8 cellular contexts compared by ENCODE assay signal in genomic region chr1:165686121-165686970, GRCh38. TPM values are rescaled to one million over a fixed set of nuclear protein-coding genes. Genes with fewer than 3 reads are reported as not detected.
DNase-seq lines count a peak whose midpoint lies in the region; ATAC-seq, FAIRE-seq and TF ChIP-seq lines count a peak whose summit lies in the region.

No MANE protein-coding gene starts in this region.

- ATAC-seq in GM18505 (IDR thresholded peaks at IDR 0.05; ENCODE audit: unreplicated experiment) (peak; percentile 63), HepG2 (peak; percentile 41; the same call in 1 of the 3 replicates), GM21737 (IDR thresholded peaks at IDR 0.05; ENCODE audit: unreplicated experiment) (no peak)

- TF ChIP-seq CTCF in H9 (conservative IDR thresholded peaks at IDR 0.05) (peak; percentile 48; the same call in 2 of the 3 replicates), OCI-LY7 (conservative IDR thresholded peaks at IDR 0.05; ENCODE audit: low read length) (peak; percentile 78), HepG2 (CRISPR knock-in tag; IDR thresholded peaks at IDR 0.05) (peak; percentile 54), PC-9 (conservative IDR thresholded peaks at IDR 0.05) (no peak)

- POLR2A ChIA-PET in OCI-LY7 (lab: Charles Lee) (interaction anchor here (0.5 to 2.2 kb wide), 13 partner anchors 12 to 142 kb away, joined by 3 to 7 read pairs (median 5); partner anchors contain the start of gene ALDH9A1), HepG2 (lab: Yijun Ruan, JAX) (interaction anchor here (1.0 to 2.1 kb wide), 2 partner anchors 12 to 56 kb away, joined by 3 to 5 read pairs; partner anchors contain the start of gene ALDH9A1), PC-9 (lab: Charles Lee; ENCODE audit: unreplicated experiment) (no interaction called here)

- H3K9me2 ChIP-seq in OCI-LY7 (ENCODE audit: insufficient read depth, low read length) (no peaks in the 10 kb centered on the region), PC-9 (ENCODE audit: insufficient read depth) (no peaks in the 10 kb centered on the region)

- H4K20me1 ChIP-seq in H9 (ENCODE audit: control insufficient read depth, insufficient read depth, insufficient read length) (no peaks in the 10 kb centered on the region), OCI-LY7 (ENCODE audit: insufficient read depth, low read length) (peaks cover 4% of the 10 kb centered on the region; the same call in 1 of the 2 replicates), HepG2 (ENCODE audit: insufficient read depth, low read length) (no peaks in the 10 kb centered on the region), PC-9 (ENCODE audit: insufficient read depth) (no peaks in the 10 kb centered on the region; the same call in 1 of the 2 replicates)

- H3K9me3 ChIP-seq in H9 (ENCODE audit: control insufficient read depth, low read depth, low read length) (no peaks in the 10 kb centered on the region), OCI-LY7 (ENCODE audit: low read length) (no peaks in the 10 kb centered on the region), HepG2 (ENCODE audit: low read length) (peaks cover 7% of the 10 kb centered on the region; the same call in 1 of the 2 replicates), PC-9 (ENCODE audit: insufficient read depth, low read depth) (no peaks in the 10 kb centered on the region)

- intact Hi-C loops in OCI-LY7 (cut with micrococcal nuclease; ENCODE audit: unreplicated experiment) (no loop called here), HepG2 (cut with micrococcal nuclease; ENCODE audit: unreplicated experiment) (no loop called here), PC-9 (cut with micrococcal nuclease; ENCODE audit: unreplicated experiment) (no loop called here)

- peaks cover 33 to 58% (median 48%) of the 10 kb centered on the region in 3 experiments for H3K36me3 Mint-ChIP-seq in H9 (ENCODE audit: insufficient read depth in 1 of 3, low read depth in 3 of 3)

- peaks cover 3% of the 10 kb centered on the region for H3K79me1 ChIP-seq in H9 (ENCODE audit: insufficient read depth, low read depth, low read length, poor library complexity, severe bottlenecking)

- H3K36me3 ChIP-seq in OCI-LY7 (ENCODE audit: insufficient read depth, low read length), result peaks cover 47% of the 10 kb centered on the region
- H3K36me3 ChIP-seq in HepG2 (replicated peaks in 1 of 2; ENCODE audit: control insufficient read depth in 1 of 2, insufficient read depth in 2 of 2, low read length in 2 of 2), result peaks cover 4 to 22% of the 10 kb centered on the region in 2 experiments
- H3K36me3 ChIP-seq in PC-9 (ENCODE audit: low read depth), result peaks cover 16% of the 10 kb centered on the region

- H3K4me3 Mint-ChIP-seq in H9, result no peak overlapping the region

- no peak overlapping the region for H3K23ac ChIP-seq in H9 (ENCODE audit: insufficient read length, low read depth, low read length)

- H2BK20ac ChIP-seq in H9 (ENCODE audit: low read depth, low read length, poor library complexity, severe bottlenecking), result no peak overlapping the region

- no peak overlapping the region for H4K8ac ChIP-seq in H9 (replicated peaks; ENCODE audit: insufficient read length, low read depth, low read length)

- H2BK5ac ChIP-seq in H9 (ENCODE audit: insufficient read length, low read length), result no peak overlapping the region

- H2BK120ac ChIP-seq in H9 (ENCODE audit: low read depth, low read length, poor library complexity, severe bottlenecking), result no peak overlapping the region

- no peak overlapping the region for H3T11ph ChIP-seq in H9 (ENCODE audit: low read length)

- DNase-seq in H9 (peak; percentile 34), OCI-LY7 (ENCODE audit: low spot score) (peak; percentile 50), HepG2 (ENCODE audit: low spot score) (no peak), SK-N-DZ (ENCODE audit: low spot score) (no peak), retina (no peak), PC-9 (no peak)

- H4K91ac ChIP-seq in H9 (ENCODE audit: insufficient read length, low read depth, low read length), result no peak overlapping the region

- H3K27ac ChIP-seq in H9 (ENCODE audit: insufficient read length, low read depth, low read length) (no peak overlapping the region), OCI-LY7 (ENCODE audit: low read depth, low read length, poor library complexity, severe bottlenecking) (peak overlapping the region; percentile 18), HepG2 (ENCODE audit: extremely low read length, insufficient read depth, low read length) (no peak overlapping the region), PC-9 (no peak overlapping the region)

- no peak overlapping the region for H2AK5ac ChIP-seq in H9 (ENCODE audit: insufficient read length, low read length)

- CTCF ChIA-PET in OCI-LY7 (lab: Charles Lee; ENCODE audit: unreplicated experiment), result interaction anchor here (0.6 to 0.7 kb wide), 2 partner anchors 11 to 88 kb away, joined by 3 read pairs; no protein-coding TSS in a partner anchor
- CTCF ChIA-PET in HepG2 (lab: Yijun Ruan, JAX; ENCODE audit: low intra/inter-chr PET ratio, low total read pairs), result no interaction called here
- CTCF ChIA-PET in PC-9 (lab: Charles Lee), result no interaction called here

- 0 out of 4 replicates have a peak, but pooled peaks cover 0 to 3% of the 10 kb centered on the region in 2 experiments for H3K4me1 Mint-ChIP-seq in H9

- no peak for TF ChIP-seq RAD21 in HepG2 (CRISPR knock-in tag; IDR thresholded peaks at IDR 0.05)

- TF ChIP-seq EP300 in HepG2 (IDR thresholded peaks at IDR 0.05; ENCODE audit: low read depth in 2 of 2, low read length in 2 of 2), result no peak
- TF ChIP-seq EP300 in HepG2 (CRISPR knock-in tag; IDR thresholded peaks at IDR 0.05; ENCODE audit: borderline replicate concordance), result no peak

- H3K4me1 ChIP-seq in H9 (ENCODE audit: insufficient read depth, low read length) (no peaks in the 10 kb centered on the region), OCI-LY7 (ENCODE audit: insufficient read depth, low read length, poor library complexity, severe bottlenecking) (peaks cover 20% of the 10 kb centered on the region), HepG2 (ENCODE audit: insufficient read depth, low read length) (peaks cover 22% of the 10 kb centered on the region), PC-9 (replicated peaks; ENCODE audit: insufficient read depth) (no peaks in the 10 kb centered on the region)

- no peak overlapping the region for H2BK15ac ChIP-seq in H9 (ENCODE audit: low read depth, low read length)

- H4K5ac ChIP-seq in H9 (ENCODE audit: insufficient read length, low read depth, low read length), result no peak overlapping the region

- H3K18ac ChIP-seq in H9 (ENCODE audit: insufficient read length, low read depth, low read length), result no peak overlapping the region

- H3K4ac ChIP-seq in H9 (ENCODE audit: low read depth, low read length), result no peak overlapping the region

- BruUV-seq in OCI-LY7 (replicated peaks; lab: Mats Ljungman, UMichigan) (no TSS peak), HepG2 (replicated peaks; lab: Mats Ljungman, UMichigan) (no TSS peak), PC-9 (replicated peaks; lab: Mats Ljungman, UMichigan) (no TSS peak)

- H3K4me3 ChIP-seq in OCI-LY7 (ENCODE audit: low read depth, low read length, poor library complexity, severe bottlenecking) (peak overlapping the region; percentile 10), HepG2 (replicated peaks in 1 of 3; ENCODE audit: insufficient read depth in 1 of 3, low read depth in 2 of 3, low read length in 3 of 3) (no peak overlapping the region), PC-9 (no peak overlapping the region)

- in situ Hi-C loops in HepG2 (cut with HindIII; ENCODE audit: extremely low pct_ligation_motif_present, low pct_unique_long_range_greater_than_20kb), result no loop called here

- H3K56ac ChIP-seq in H9 (ENCODE audit: insufficient read length, low read depth, low read length), result no peak overlapping the region

- H3K79me2 ChIP-seq in H9 (ENCODE audit: insufficient read depth, low read length) (no peaks in the 10 kb centered on the region; the same call in 1 of the 2 replicates), OCI-LY7 (ENCODE audit: insufficient read depth, low read depth, low read length) (peaks cover 35% of the 10 kb centered on the region; the same call in 1 of the 2 replicates), HepG2 (ENCODE audit: insufficient read depth, low read length) (peaks cover 3% of the 10 kb centered on the region), PC-9 (ENCODE audit: low read depth) (0 out of 2 replicates have a peak, but pooled peaks cover 17% of the 10 kb centered on the region)

- no peak overlapping the region for H3K14ac ChIP-seq in H9 (ENCODE audit: insufficient read depth, low read length)

- H3K4me2 ChIP-seq in H9 (ENCODE audit: insufficient read depth, insufficient read length, low read length), result no peak overlapping the region
- H3K4me2 ChIP-seq in OCI-LY7 (ENCODE audit: low read length), result peak overlapping the region; percentile 51
- H3K4me2 ChIP-seq in HepG2 (ENCODE audit: low read depth, low read length), result no peak overlapping the region
- H3K4me2 ChIP-seq in PC-9, result no peak overlapping the region

- WGBS in H9 (ENCODE audit: extremely low coverage, insufficient read length, low lambda C conversion rate), result no CpG with 5 or more reads among the region's 6 CpGs
- WGBS in HepG2 (ENCODE audit: low lambda C conversion rate), result 84% methylated on average over 6 of the region's 6 CpGs

- H2AFZ ChIP-seq in H9 (ENCODE audit: low read length), result no peak overlapping the region
- peak overlapping the region; percentile 1; the same call in 1 of the 2 replicates for H2AFZ ChIP-seq in OCI-LY7 (ENCODE audit: low read length)
- H2AFZ ChIP-seq in HepG2 (ENCODE audit: low read length), result no peak overlapping the region
- H2AFZ ChIP-seq in PC-9, result no peak overlapping the region

- H2BK12ac ChIP-seq in H9 (ENCODE audit: insufficient read length, low read depth, low read length), result no peak overlapping the region

- no peak for FAIRE-seq in HepG2 (lab: Jason Lieb, UNC)

- 0 out of 7 replicates have a peak overlapping the region, but pooled peaks of 2 of the 3 experiments have one; percentile 21 to 40 for H3K27ac Mint-ChIP-seq in H9

- H3F3A ChIP-seq in PC-9 (ENCODE audit: insufficient read depth, low read depth), result no peaks in the 10 kb centered on the region

- no peak overlapping the region for H3K9ac ChIP-seq in H9 (ENCODE audit: extremely low read depth, insufficient read length, low read length)
- H3K9ac ChIP-seq in HepG2 (ENCODE audit: insufficient read depth, low read depth, low read length), result no peak overlapping the region

- no peaks in the 10 kb centered on the region for H3K27me3 ChIP-seq in H9 (ENCODE audit: insufficient read depth, low read length)
- H3K27me3 ChIP-seq in HepG2 (ENCODE audit: control insufficient read depth in 1 of 2, insufficient read depth in 2 of 2, low read length in 2 of 2), result no peaks in the 10 kb centered on the region
- no peaks in the 10 kb centered on the region for H3K27me3 ChIP-seq in PC-9 (ENCODE audit: insufficient read depth, low read depth)

- no peaks in the 10 kb centered on the region for H3K23me2 ChIP-seq in H9 (ENCODE audit: insufficient read length, low read depth, low read length, poor library complexity, severe bottlenecking)

- H3K27me3 Mint-ChIP-seq in H9 (ENCODE audit: low read depth), result no peaks in the 10 kb centered on the region

- TF ChIP-seq POLR2A in GM18505 (IDR thresholded peaks at IDR 0.05; ENCODE audit: borderline replicate concordance, extremely low read depth, insufficient read depth, insufficient read length), result no peak
- no peak for TF ChIP-seq POLR2A in HepG2 (IDR thresholded peaks at IDR 0.05; ENCODE audit: insufficient read depth in 1 of 2, low read depth in 2 of 2, low read length in 2 of 2)

- H3K9me3 Mint-ChIP-seq in H9, result peaks cover 13 to 19% of the 10 kb centered on the region in 2 experiments; a peak in 4 of 5 replicates

RNA-seq across cellular contexts. Expression of gene ALDH9A1, which starts 12.0 kb away (rescaled TPM):
- total RNA-seq in H9 (2021) (55.0 and 56.6 TPM in 2 replicates), OCI-LY7 (2022) (27.7 and 32.1 TPM in 2 replicates), HepG2 (2016; rRNA removed; fragmentation: Illumina TruSeq; extraction: Trizol) (38.5 and 52.7 TPM in 2 replicates), PC-9 (2021) (31.8 and 42.5 TPM in 2 replicates)
- total RNA-seq in OCI-LY7 (2014; rRNA removed; shearing (Covaris generic)), result 22.5 and 36.0 TPM in 2 replicates
- total RNA-seq in HepG2 (2016; cell fraction: cytosol; rRNA removed; fragmentation: Illumina TruSeq; extraction: Trizol; ENCODE audit: low read depth), result 7.1 and 9.1 TPM in 2 replicates
- total RNA-seq in HepG2 (2016; cell fraction: insoluble cytoplasmic fraction; rRNA removed; fragmentation: Illumina TruSeq; extraction: Trizol), result 38.4 and 54.3 TPM in 2 replicates
- total RNA-seq in HepG2 (2016; cell fraction: membrane; rRNA removed; fragmentation: Illumina TruSeq; extraction: Trizol), result 14.3 and 17.8 TPM in 2 replicates
- 19.4 and 21.3 TPM in 2 replicates for total RNA-seq in HepG2 (2016; cell fraction: nucleus; rRNA removed; fragmentation: Illumina TruSeq; extraction: Trizol)
- polyA plus RNA-seq in HepG2 (2011; rRNA removed), result 17.1 and 27.5 TPM in 2 replicates
- 11.1 and 19.0 TPM in 2 replicates for polyA plus RNA-seq in HepG2 (2011; cell fraction: cytosol; rRNA removed)
- 6.4 and 7.2 TPM in 2 replicates for polyA plus RNA-seq in HepG2 (2011; cell fraction: nucleus; rRNA removed)
- 17.1 and 26.3 TPM in 2 replicates for polyA plus RNA-seq in HepG2 (2012)
- 3.8 and 4.1 TPM in 2 replicates for polyA plus RNA-seq in HepG2 (2016; cell fraction: cytosol; fragmentation: Illumina TruSeq; extraction: Trizol; ENCODE audit: low read depth)
- polyA plus RNA-seq in HepG2 (2016; cell fraction: insoluble cytoplasmic fraction; fragmentation: Illumina TruSeq; extraction: Trizol; ENCODE audit: low read depth), result 44.3 and 45.9 TPM in 2 replicates
- 9.1 and 10.6 TPM in 2 replicates for polyA plus RNA-seq in HepG2 (2016; cell fraction: membrane; fragmentation: Illumina TruSeq; extraction: Trizol; ENCODE audit: low read depth)
- 19.2 and 22.1 TPM in 2 replicates for polyA plus RNA-seq in HepG2 (2016; cell fraction: nucleus; fragmentation: Illumina TruSeq; extraction: Trizol; ENCODE audit: insufficient read depth, low read depth)
- 23.3 and 82.5 TPM in 2 replicates for polyA minus RNA-seq in HepG2 (2011; rRNA and poly(A)+ RNA removed; ENCODE audit: low replicate concordance)
- 19.5 and 19.6 TPM in 2 replicates for polyA minus RNA-seq in HepG2 (2011; cell fraction: cytosol; rRNA and poly(A)+ RNA removed)
- 14.4 and 23.9 TPM in 2 replicates for polyA minus RNA-seq in HepG2 (2011; cell fraction: nucleus; rRNA and poly(A)+ RNA removed)
- polyA plus RNA-seq in SK-N-DZ (2014; cell fraction: cytosol; rRNA removed), result 37.8 and 43.3 TPM in 2 replicates
- polyA plus RNA-seq in SK-N-DZ (2014; cell fraction: nucleus; rRNA removed), result 24.5 and 24.6 TPM in 2 replicates

RNA-seq across cellular contexts. Expression of gene MGST3, which starts 55.3 kb away (rescaled TPM):
- total RNA-seq in H9 (2021) (87.7 and 94.7 TPM in 2 replicates), OCI-LY7 (2022) (115 and 124 TPM in 2 replicates), HepG2 (2016; rRNA removed; fragmentation: Illumina TruSeq; extraction: Trizol) (34.3 and 59.7 TPM in 2 replicates), PC-9 (2021) (67.2 and 90.1 TPM in 2 replicates)
- 95.7 and 127 TPM in 2 replicates for total RNA-seq in OCI-LY7 (2014; rRNA removed; shearing (Covaris generic))
- 11.6 and 14.9 TPM in 2 replicates for total RNA-seq in HepG2 (2016; cell fraction: cytosol; rRNA removed; fragmentation: Illumina TruSeq; extraction: Trizol; ENCODE audit: low read depth)
- 39.1 and 57.7 TPM in 2 replicates for total RNA-seq in HepG2 (2016; cell fraction: insoluble cytoplasmic fraction; rRNA removed; fragmentation: Illumina TruSeq; extraction: Trizol)
- 12.2 and 18.3 TPM in 2 replicates for total RNA-seq in HepG2 (2016; cell fraction: membrane; rRNA removed; fragmentation: Illumina TruSeq; extraction: Trizol)
- 32.4 and 38.4 TPM in 2 replicates for total RNA-seq in HepG2 (2016; cell fraction: nucleus; rRNA removed; fragmentation: Illumina TruSeq; extraction: Trizol)
- 54.7 and 61.2 TPM in 2 replicates for polyA plus RNA-seq in HepG2 (2011; rRNA removed)
- 57.4 and 63.3 TPM in 2 replicates for polyA plus RNA-seq in HepG2 (2011; cell fraction: cytosol; rRNA removed)
- 31.0 and 32.2 TPM in 2 replicates for polyA plus RNA-seq in HepG2 (2011; cell fraction: nucleus; rRNA removed)
- 28.7 and 43.7 TPM in 2 replicates for polyA plus RNA-seq in HepG2 (2012)
- 12.4 and 14.4 TPM in 2 replicates for polyA plus RNA-seq in HepG2 (2016; cell fraction: cytosol; fragmentation: Illumina TruSeq; extraction: Trizol; ENCODE audit: low read depth)
- polyA plus RNA-seq in HepG2 (2016; cell fraction: insoluble cytoplasmic fraction; fragmentation: Illumina TruSeq; extraction: Trizol; ENCODE audit: low read depth), result 29.5 and 43.0 TPM in 2 replicates
- polyA plus RNA-seq in HepG2 (2016; cell fraction: membrane; fragmentation: Illumina TruSeq; extraction: Trizol; ENCODE audit: low read depth), result 12.9 and 15.3 TPM in 2 replicates
- polyA plus RNA-seq in HepG2 (2016; cell fraction: nucleus; fragmentation: Illumina TruSeq; extraction: Trizol; ENCODE audit: insufficient read depth, low read depth), result 45.3 and 49.9 TPM in 2 replicates
- polyA minus RNA-seq in HepG2 (2011; rRNA and poly(A)+ RNA removed; ENCODE audit: low replicate concordance), result 38.9 and 110 TPM in 2 replicates
- 16.2 and 23.4 TPM in 2 replicates for polyA minus RNA-seq in HepG2 (2011; cell fraction: cytosol; rRNA and poly(A)+ RNA removed)
- polyA minus RNA-seq in HepG2 (2011; cell fraction: nucleus; rRNA and poly(A)+ RNA removed), result 25.5 and 28.5 TPM in 2 replicates
- 207 and 231 TPM in 2 replicates for polyA plus RNA-seq in SK-N-DZ (2014; cell fraction: cytosol; rRNA removed)
- polyA plus RNA-seq in SK-N-DZ (2014; cell fraction: nucleus; rRNA removed), result 200 and 263 TPM in 2 replicates

Comparison
In these comparisons a context has a peak if more than half of its experiments do, and no peak if none do; other contexts are left out.
1. DNase-seq: peak in H9 (single experiment) and OCI-LY7 (single experiment); none in HepG2 (single experiment), SK-N-DZ (single experiment), retina (single experiment) and PC-9 (0 of 2).